Comparison of ENCODE assay signal across 1 cellular context in the genomic region with DNA sequence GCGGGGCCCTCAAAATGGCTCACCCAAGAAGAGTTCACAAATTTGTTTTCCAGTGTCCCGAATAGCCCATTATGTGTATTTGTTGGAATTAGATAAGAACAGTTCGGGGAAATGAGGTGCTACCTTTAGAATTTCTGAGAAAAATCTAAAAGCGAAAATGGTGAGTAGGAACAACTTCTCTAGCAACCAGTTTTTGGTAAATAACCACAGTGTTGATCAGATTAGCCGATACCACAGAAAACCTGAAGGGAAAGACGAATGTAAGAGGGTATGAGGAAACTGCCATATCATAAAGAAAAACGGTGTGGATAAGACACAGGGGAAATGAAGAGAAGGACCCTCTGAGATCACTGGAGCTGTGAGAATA.
TF ChIP-seq lines count a peak whose summit lies in the region.

No MANE protein-coding gene starts in this region.

TF ChIP-seq in GM12878, 131 proteins besides CTCF, POLR2A, EP300 and RAD21 (continued from another document):
- peak; percentile 31 for TF ChIP-seq RUNX3 (IDR thresholded peaks at IDR 0.05; ENCODE audit: low read length)
TF ChIP-seq in GM12878: peak in this region for 1.
